In genomic region chr9:129138476-129139232, GRCh38 we compare ENCODE assay signal across 8 cellular contexts. TPM values are rescaled to one million over a fixed set of nuclear protein-coding genes. Genes with fewer than 3 reads are reported as not detected.
DNase-seq lines count a peak whose midpoint lies in the region; ATAC-seq and TF ChIP-seq lines count a peak whose summit lies in the region.

No MANE protein-coding gene starts in this region.

- ATAC-seq in CD4-positive, alpha-beta T cell (ENCODE audit: poor library complexity), result no peak
- peak; percentile 11 for ATAC-seq in SK-N-SH treated with all-trans-retinoic acid at 6 μM for 48 hours
- no peak for ATAC-seq in HG03159 (IDR thresholded peaks at IDR 0.05; ENCODE audit: unreplicated experiment)

- peaks cover 57% of the 10 kb centered on the region for H3K36me3 Mint-ChIP-seq in CD4-positive, alpha-beta T cell (ENCODE audit: low read depth)
- peaks cover 7% of the 10 kb centered on the region for H3K36me3 Mint-ChIP-seq in osteocyte (ENCODE audit: unreplicated experiment)

- H3K27me3 Mint-ChIP-seq in CD4-positive, alpha-beta T cell, result no peaks in the 10 kb centered on the region
- no peaks in the 10 kb centered on the region for H3K27me3 Mint-ChIP-seq in osteocyte (ENCODE audit: unreplicated experiment)

- intact Hi-C loops in CD4-positive, alpha-beta T cell (cut with DNase I, micrococcal nuclease), result loop anchor here (1.0 to 10.0 kb wide), 6 partner anchors 34 to 1096 kb away; no protein-coding TSS in a partner anchor

- peak overlapping the region; percentile 89 for H3K27ac Mint-ChIP-seq in CD4-positive, alpha-beta T cell
- H3K27ac Mint-ChIP-seq in osteocyte (ENCODE audit: unreplicated experiment), result peak overlapping the region; percentile 100

- no peak for DNase-seq in CD4-positive, alpha-beta T cell
- DNase-seq in fibroblast of the aortic adventitia (ENCODE audit: low read depth), result peak; percentile 91
- peak; percentile 92 for DNase-seq in osteocyte (ENCODE audit: extremely low spot score, unreplicated experiment)
- DNase-seq in cerebellar cortex (ENCODE audit: low spot score), result no peak
- DNase-seq in NCI-H146 (lab: John Stamatoyannopoulos, UW), result no peak
- no peak for DNase-seq in glomerular visceral epithelial cell (ENCODE audit: extremely low spot score)

- H3K9me3 Mint-ChIP-seq in CD4-positive, alpha-beta T cell, result no peaks in the 10 kb centered on the region
- no peaks in the 10 kb centered on the region for H3K9me3 Mint-ChIP-seq in osteocyte (ENCODE audit: unreplicated experiment)

- H3K9me3 ChIP-seq in CD4-positive, alpha-beta T cell (ENCODE audit: control insufficient read depth, low read length), result no peaks in the 10 kb centered on the region

- H3K27me3 ChIP-seq in CD4-positive, alpha-beta T cell (ENCODE audit: control insufficient read depth, insufficient read depth, low read length), result no peaks in the 10 kb centered on the region

- CTCF ChIA-PET in CD4-positive, alpha-beta T cell (lab: Charles Lee), result interaction anchor here (0.7 to 2.0 kb wide), 20 partner anchors 8 to 652 kb away, joined by 3 to 9 read pairs (median 4); partner anchors contain the start of genes IER5L, NTMT1 and PTPA

- peak overlapping the region; percentile 28 for H3K4me3 ChIP-seq in fibroblast of the aortic adventitia (ENCODE audit: low read depth, low read length)

- H3K4me1 Mint-ChIP-seq in CD4-positive, alpha-beta T cell (ENCODE audit: low read depth), result peaks cover 34% of the 10 kb centered on the region
- peaks cover 64% of the 10 kb centered on the region for H3K4me1 Mint-ChIP-seq in osteocyte (ENCODE audit: unreplicated experiment)

- POLR2A ChIA-PET in CD4-positive, alpha-beta T cell (lab: Charles Lee), result interaction anchor here (0.6 to 3.3 kb wide), 9 partner anchors 16 to 487 kb away, joined by 3 to 53 read pairs (median 3); partner anchors contain the start of genes IER5L and NTMT1

- TF ChIP-seq CTCF in CD4-positive, alpha-beta T cell (IDR thresholded peaks at IDR 0.05), result no peak
- no peak for TF ChIP-seq CTCF in fibroblast of the aortic adventitia (IDR thresholded peaks at IDR 0.05; ENCODE audit: insufficient read depth, low read length)
- no peak for TF ChIP-seq CTCF in osteocyte (IDR thresholded peaks at IDR 0.05)

- H3K27ac ChIP-seq in CD4-positive, alpha-beta T cell (ENCODE audit: low read depth, low read length), result no peak overlapping the region

- no peak overlapping the region for H3K4me3 Mint-ChIP-seq in CD4-positive, alpha-beta T cell
- H3K4me3 Mint-ChIP-seq in osteocyte (ENCODE audit: unreplicated experiment), result peak overlapping the region; percentile 74

TF ChIP-seq in SK-N-SH treated with all-trans-retinoic acid at 6 μM for 48 hours, 23 proteins besides CTCF, POLR2A, EP300 and RAD21:
- no peak for TF ChIP-seq ZNF565 (CRISPR knock-in tag; conservative IDR thresholded peaks at IDR 0.05; ENCODE audit: low read depth)
- no peak for TF ChIP-seq PATZ1 (CRISPR knock-in tag; IDR thresholded peaks at IDR 0.05; ENCODE audit: borderline replicate concordance)
- no peak for TF ChIP-seq OSR1 (CRISPR knock-in tag; IDR thresholded peaks at IDR 0.05)
- TF ChIP-seq CREB5 (CRISPR knock-in tag; IDR thresholded peaks at IDR 0.05; ENCODE audit: low read depth), result no peak
- no peak for TF ChIP-seq GLIS3 (CRISPR knock-in tag; IDR thresholded peaks at IDR 0.05)
- TF ChIP-seq TSHZ2 (CRISPR knock-in tag; IDR thresholded peaks at IDR 0.05), result no peak
- TF ChIP-seq SNAI2 (CRISPR knock-in tag; IDR thresholded peaks at IDR 0.05), result no peak
- no peak for TF ChIP-seq POU6F1 (CRISPR knock-in tag; IDR thresholded peaks at IDR 0.05; ENCODE audit: borderline replicate concordance, low read depth)
- TF ChIP-seq BACH2 (CRISPR knock-in tag; IDR thresholded peaks at IDR 0.05; ENCODE audit: borderline replicate concordance), result no peak
- TF ChIP-seq PPARA (CRISPR knock-in tag; IDR thresholded peaks at IDR 0.05; ENCODE audit: borderline replicate concordance), result no peak
- no peak for TF ChIP-seq RARB (CRISPR knock-in tag; IDR thresholded peaks at IDR 0.05)
- TF ChIP-seq ZFP3 (CRISPR knock-in tag; IDR thresholded peaks at IDR 0.05), result no peak
- TF ChIP-seq ZNF8 (CRISPR knock-in tag; IDR thresholded peaks at IDR 0.05), result no peak
- no peak for TF ChIP-seq ESRRG (CRISPR knock-in tag; IDR thresholded peaks at IDR 0.05)
- no peak for TF ChIP-seq CSDC2 (CRISPR knock-in tag; IDR thresholded peaks at IDR 0.05)
TF ChIP-seq in SK-N-SH treated with all-trans-retinoic acid at 6 μM for 48 hours: peak in this region for 0.

RNA-seq across cellular contexts. Expression of gene PTPA, which starts 27.4 kb away (rescaled TPM):
- total RNA-seq in CD4-positive, alpha-beta T cell, result 10 to 100 TPM; 21.6 to 23.3 TPM
- 48.2 and 91.5 TPM in 2 replicates for total RNA-seq in fibroblast of the aortic adventitia (ENCODE audit: low replicate concordance)
- 140 and 150 TPM in 2 replicates for total RNA-seq in osteocyte

RNA-seq across cellular contexts. Expression of gene CRAT, which starts 28.1 kb away (rescaled TPM):
- 1 to 10 TPM; 7.1 to 9.4 TPM for total RNA-seq in CD4-positive, alpha-beta T cell
- total RNA-seq in fibroblast of the aortic adventitia (ENCODE audit: low replicate concordance) (21.3 and 66.0 TPM in 2 replicates), osteocyte (55.1 and 55.5 TPM in 2 replicates)

RNA-seq across cellular contexts. Expression of gene IER5L, which starts 39.4 kb away (rescaled TPM):
- 1 to 10 TPM; 5.6 to 6.4 TPM for total RNA-seq in CD4-positive, alpha-beta T cell
- total RNA-seq in fibroblast of the aortic adventitia (ENCODE audit: low replicate concordance) (28.0 and 42.0 TPM in 2 replicates), osteocyte (60.8 and 63.0 TPM in 2 replicates)

RNA-seq across cellular contexts. Expression of gene DOLPP1, which starts 57.7 kb away (rescaled TPM):
- total RNA-seq in CD4-positive, alpha-beta T cell, result 1 to 10 TPM; 2.7 to 3.6 TPM
- total RNA-seq in fibroblast of the aortic adventitia (ENCODE audit: low replicate concordance), result 7.8 and 12.4 TPM in 2 replicates
- total RNA-seq in osteocyte, result 13.3 and 19.3 TPM in 2 replicates

Comparison
In these comparisons a context has a peak if more than half of its experiments do, and no peak if none do; other contexts are left out.
1. DNase-seq: peak in fibroblast of the aortic adventitia (single experiment) and osteocyte (single experiment); none in CD4-positive, alpha-beta T cell (0 of 10), cerebellar cortex (single experiment), NCI-H146 (single experiment) and glomerular visceral epithelial cell (single experiment).